In genomic region chrX:89871662-89872061, GRCh38 we compare ENCODE assay signal across 11 cellular contexts. TPM values are rescaled to one million over a fixed set of nuclear protein-coding genes. Genes with fewer than 3 reads are reported as not detected.
A peak's percentile ranks its signal among the peaks of the same experiment; 100 is the strongest.
DNase-seq lines count a peak whose midpoint lies in the region; ATAC-seq and TF ChIP-seq lines count a peak whose summit lies in the region.
"Not testable (repeated sequence)": the region's sequence is repeated elsewhere in the genome, so short reads cannot be mapped to it uniquely, and the experiment has no call there.
"Had no signal": no experiment of that assay in that cellular context is flagged by ENCODE, and none has a peak within 500 bp of the region (broad histone marks: within the 10 kb centered on the region; RNA-seq: fewer than 3 reads in every experiment).

No MANE protein-coding gene starts in this region.

- peak; percentile 64 for ATAC-seq in DND-41 (ENCODE audit: insufficient read depth, low read depth)
- peak; percentile 96 for ATAC-seq in GM19438 (IDR thresholded peaks at IDR 0.05; ENCODE audit: low read depth, unreplicated experiment)
- peak; percentile 73 for ATAC-seq in HG03064 (IDR thresholded peaks at IDR 0.05; ENCODE audit: low read depth, unreplicated experiment)
- not testable (repeated sequence) for ATAC-seq in psoas muscle

- not testable (repeated sequence) for H2AFZ ChIP-seq in DND-41 (ENCODE audit: low read depth, low read length); PC-9

- H3K4me2 ChIP-seq in DND-41 (ENCODE audit: insufficient read depth, low read length); PC-9: not testable (repeated sequence)

- not testable (repeated sequence) for H3K9me2 ChIP-seq in PC-9 (ENCODE audit: insufficient read depth)

- not testable (repeated sequence) for H3K4me3 ChIP-seq in DND-41 (ENCODE audit: low read depth in 1 of 2, low read length in 2 of 2); PC-9; psoas muscle

- CTCF ChIA-PET in PC-9 (lab: Charles Lee): not testable (repeated sequence)

- WGBS in psoas muscle, 3 donors: 31 to 42% (median 33%) methylated on average over 3 to 4 of the region's 4 CpGs

- intact Hi-C loops in PC-9 (cut with micrococcal nuclease; ENCODE audit: unreplicated experiment); psoas muscle (cut with DNase I): not testable (repeated sequence)

- H3K9me3 ChIP-seq in DND-41 (ENCODE audit: insufficient read depth, low read length, severe bottlenecking); PC-9 (ENCODE audit: insufficient read depth, low read depth); psoas muscle: not testable (repeated sequence)

- POLR2A ChIA-PET in PC-9 (lab: Charles Lee; ENCODE audit: unreplicated experiment): not testable (repeated sequence)

- H3K27ac ChIP-seq in DND-41 (ENCODE audit: low read length); PC-9; psoas muscle: not testable (repeated sequence)

- H3K79me2 ChIP-seq in DND-41 (ENCODE audit: insufficient read depth, low read length); PC-9 (ENCODE audit: low read depth): not testable (repeated sequence)

- not testable (repeated sequence) for H3K9ac ChIP-seq in DND-41 (ENCODE audit: low read depth, low read length)

- DNase-seq in DND-41 (peak; percentile 14), NCI-H1092 treated with DMSO at 0.1 percent for 48 hours (lab: John Stamatoyannopoulos, UW) (peak; percentile 10), astrocyte of the hippocampus (ENCODE audit: low read depth, low spot score) (peak; percentile 0), iPS DF 19.7 (ENCODE audit: low read depth, low spot score) (peak; percentile 17)
- DNase-seq in PC-9, psoas muscle: not testable (repeated sequence)

- TF ChIP-seq CTCF in DND-41 (IDR thresholded peaks at IDR 0.05; ENCODE audit: borderline replicate concordance, extremely low read depth, low read length, poor library complexity, severe bottlenecking) (peak; percentile 49), PC-9 (conservative IDR thresholded peaks at IDR 0.05) (peak; percentile 38; the same call in 1 of the 2 replicates), psoas muscle (IDR thresholded peaks at IDR 0.05) (peak; percentile 27)

- H3K27me3 ChIP-seq in DND-41 (ENCODE audit: insufficient read depth, low read length, poor library complexity); PC-9 (ENCODE audit: insufficient read depth, low read depth); psoas muscle (ENCODE audit: insufficient read depth in 3 of 3, low read length in 2 of 3): not testable (repeated sequence)

- H4K20me1 ChIP-seq in DND-41 (ENCODE audit: insufficient read depth, low read length); PC-9 (ENCODE audit: insufficient read depth): not testable (repeated sequence)

- not testable (repeated sequence) for H3K4me1 ChIP-seq in DND-41 (ENCODE audit: insufficient read depth, low read length); PC-9 (replicated peaks; ENCODE audit: insufficient read depth); psoas muscle

- not testable (repeated sequence) for BruUV-seq in PC-9 (replicated peaks; lab: Mats Ljungman, UMichigan)

- H3K36me3 ChIP-seq in DND-41 (ENCODE audit: insufficient read depth, low read length); PC-9 (ENCODE audit: low read depth); psoas muscle (ENCODE audit: insufficient read depth in 1 of 2, low read depth in 1 of 2): not testable (repeated sequence)

- not testable (repeated sequence) for H3F3A ChIP-seq in PC-9 (ENCODE audit: insufficient read depth, low read depth)

RNA-seq across cellular contexts. Expression of gene TGIF2LX, which starts 50.0 kb away (rescaled TPM):
- total RNA-seq in PC-9 (2021) (not detected in 2 replicates), psoas muscle (not detected)
- polyA plus RNA-seq in psoas muscle: not detected
- total RNA-seq: breast epithelium; gastrocnemius medialis; T-helper 2 cell treated with Interferon-gamma antibody and Interleukin-4, amounts not matched to agents 100 ng/mL and 5 ng/mL, for 36 hours had no signal
